ENCODE assay signal across 8 cellular contexts in genomic region chr12:6452245-6452731, GRCh38. TPM values are rescaled to one million over a fixed set of nuclear protein-coding genes. Genes with fewer than 3 reads are reported as not detected.
A peak's percentile ranks its signal among the peaks of the same experiment; 100 is the strongest.
DNase-seq lines count a peak whose midpoint lies in the region; ATAC-seq and TF ChIP-seq lines count a peak whose summit lies in the region.

No MANE protein-coding gene starts in this region.

- H2AFZ ChIP-seq in OCI-LY3 (ENCODE audit: low read depth, low read length) (peak overlapping the region; percentile 22; the same call in 1 of the 2 replicates), mesenchymal stem cell (ENCODE audit: low read depth, low read length) (peak overlapping the region; percentile 2)

- H3K9ac ChIP-seq in OCI-LY3 (ENCODE audit: low read length) (peak overlapping the region; percentile 98), mesenchymal stem cell (ENCODE audit: low read length) (peak overlapping the region; percentile 97)

- peak overlapping the region; percentile 72 to 98 for H3K18ac ChIP-seq in mesenchymal stem cell (ENCODE audit: low read depth in 1 of 2, low read length in 2 of 2)

- no peak for ATAC-seq in GM21576 (IDR thresholded peaks at IDR 0.05; ENCODE audit: unreplicated experiment)

- peak overlapping the region; percentile 92 for H4K91ac ChIP-seq in mesenchymal stem cell (ENCODE audit: low read length)

- H3K4me1 Mint-ChIP-seq in dendritic cell treated with granulocyte-macrophage colony-stimulating factor and Interleukin-4, amounts not matched to agents 40 ng/mL and 50 ng/mL, for 4 days (ENCODE audit: low read depth) = peaks cover 37% of the 10 kb centered on the region

- peak overlapping the region; percentile 94 for H3K4me3 ChIP-seq in OCI-LY3 (ENCODE audit: low read length)
- peak overlapping the region; percentile 57 to 95 for H3K4me3 ChIP-seq in mesenchymal stem cell (ENCODE audit: insufficient read depth in 1 of 2, low read depth in 1 of 2, low read length in 2 of 2)
- H3K4me3 ChIP-seq in thyroid gland (replicated peaks in 1 of 3) = peak overlapping the region; percentile 13 to 74 (median 21)

- intact Hi-C loops in dendritic cell treated with granulocyte-macrophage colony-stimulating factor and Interleukin-4, amounts not matched to agents 40 ng/mL and 50 ng/mL, for 4 days (cut with micrococcal nuclease) = loop anchor here (1.0 kb wide), 1 partner anchor 10 kb away; no protein-coding TSS in a partner anchor
- intact Hi-C loops in thyroid gland (cut with DNase I) = no loop called here

- H3K9me3 ChIP-seq in OCI-LY3 (ENCODE audit: insufficient read depth, low read length) (no peaks in the 10 kb centered on the region), mesenchymal stem cell (ENCODE audit: control insufficient read depth, low read length) (no peaks in the 10 kb centered on the region), thyroid gland (no peaks in the 10 kb centered on the region)

- H2BK12ac ChIP-seq in mesenchymal stem cell (ENCODE audit: low read length in 2 of 2) = peak overlapping the region in 1 of 2 experiments; percentile 90

- H3K36me3 Mint-ChIP-seq in dendritic cell treated with granulocyte-macrophage colony-stimulating factor and Interleukin-4, amounts not matched to agents 40 ng/mL and 50 ng/mL, for 4 days (ENCODE audit: low read depth) = peaks cover 75% of the 10 kb centered on the region

- no peaks in the 10 kb centered on the region for H3K9me3 Mint-ChIP-seq in dendritic cell treated with granulocyte-macrophage colony-stimulating factor and Interleukin-4, amounts not matched to agents 40 ng/mL and 50 ng/mL, for 4 days

- H2AK5ac ChIP-seq in mesenchymal stem cell (ENCODE audit: low read length, severe bottlenecking) = peak overlapping the region; percentile 71

- peak overlapping the region; percentile 99 for H3K27ac Mint-ChIP-seq in dendritic cell treated with granulocyte-macrophage colony-stimulating factor and Interleukin-4, amounts not matched to agents 40 ng/mL and 50 ng/mL, for 4 days

- H4K20me1 ChIP-seq in OCI-LY3 (ENCODE audit: insufficient read depth, low read length) = no peaks in the 10 kb centered on the region

- peak overlapping the region in 1 of 2 experiments; percentile 36 for H3K23ac ChIP-seq in mesenchymal stem cell (ENCODE audit: low read length in 2 of 2)

- peak overlapping the region; percentile 92 for H2BK5ac ChIP-seq in mesenchymal stem cell (ENCODE audit: low read depth, low read length, poor library complexity, severe bottlenecking)

- TF ChIP-seq CTCF in OCI-LY3 (IDR thresholded peaks at IDR 0.05; ENCODE audit: low read depth, low read length) (no peak), thyroid gland (IDR thresholded peaks at IDR 0.05) (no peak)

- H3K4me3 Mint-ChIP-seq in dendritic cell treated with granulocyte-macrophage colony-stimulating factor and Interleukin-4, amounts not matched to agents 40 ng/mL and 50 ng/mL, for 4 days = peak overlapping the region; percentile 95

- H4K8ac ChIP-seq in mesenchymal stem cell (ENCODE audit: low read length) = peak overlapping the region; percentile 100

- H3K79me1 ChIP-seq in mesenchymal stem cell (replicated peaks; ENCODE audit: low read length, poor library complexity, severe bottlenecking) = peaks cover 23% of the 10 kb centered on the region

- peak overlapping the region; percentile 100 for H3K4me2 ChIP-seq in OCI-LY3 (ENCODE audit: low read length)
- H3K4me2 ChIP-seq in mesenchymal stem cell (ENCODE audit: low read length, poor library complexity, severe bottlenecking) = peak overlapping the region; percentile 90

- H3K27ac ChIP-seq in OCI-LY3 (ENCODE audit: low read length) (peak overlapping the region; percentile 87), mesenchymal stem cell (ENCODE audit: low read length, poor library complexity, severe bottlenecking) (peak overlapping the region; percentile 94), thyroid gland (peak overlapping the region; percentile 99)

- H3K27me3 Mint-ChIP-seq in dendritic cell treated with granulocyte-macrophage colony-stimulating factor and Interleukin-4, amounts not matched to agents 40 ng/mL and 50 ng/mL, for 4 days = no peaks in the 10 kb centered on the region

- peak overlapping the region; percentile 85 to 97 for H3K4ac ChIP-seq in mesenchymal stem cell (ENCODE audit: low read depth in 1 of 2, low read length in 2 of 2)

- WGBS in mesenchymal stem cell = 77% methylated on average over 7 of the region's 7 CpGs
- 1 to 11% methylated on average over 7 of the region's 7 CpGs for WGBS in thyroid gland, 2 donors

- peak overlapping the region; percentile 37 for H2BK120ac ChIP-seq in mesenchymal stem cell (ENCODE audit: low read depth, low read length)

- no peaks in the 10 kb centered on the region for H3K27me3 ChIP-seq in OCI-LY3 (ENCODE audit: low read depth, low read length)
- H3K27me3 ChIP-seq in mesenchymal stem cell (ENCODE audit: control insufficient read depth in 1 of 2, insufficient read depth in 1 of 2, low read length in 2 of 2) = no peaks in the 10 kb centered on the region
- H3K27me3 ChIP-seq in thyroid gland = no peaks in the 10 kb centered on the region

- H3K4me1 ChIP-seq in OCI-LY3 (ENCODE audit: low read length) (peaks cover 17% of the 10 kb centered on the region), mesenchymal stem cell (ENCODE audit: control insufficient read depth, insufficient read depth, low read depth, low read length) (peaks cover 28% of the 10 kb centered on the region), thyroid gland (peaks cover 30 to 42% of the 10 kb centered on the region in 2 donors)

- DNase-seq in NCI-H1417 (lab: John Stamatoyannopoulos, UW) (peak in 2 of 3 experiments; percentile 23 to 44), NCI-H1417 treated with DMSO at 0.1 percent for 48 hours (lab: John Stamatoyannopoulos, UW) (no peak), mesenchymal stem cell (no peak), thyroid gland (peak; percentile 74 to 86), NK-92 (lab: John Stamatoyannopoulos, UW; ENCODE audit: unreplicated experiment) (no peak)

- peaks cover 16% of the 10 kb centered on the region for H3K36me3 ChIP-seq in OCI-LY3 (replicated peaks; ENCODE audit: low read depth, low read length)
- H3K36me3 ChIP-seq in mesenchymal stem cell (ENCODE audit: control insufficient read depth in 1 of 2, insufficient read depth in 2 of 2, low read depth in 1 of 2, low read length in 2 of 2) = peaks cover 16 to 34% of the 10 kb centered on the region in 2 experiments
- peaks cover 2% of the 10 kb centered on the region in 2 donors for H3K36me3 ChIP-seq in thyroid gland

- TF ChIP-seq POLR2A in thyroid gland (IDR thresholded peaks at IDR 0.05) = peak in 1 of 2 donors; percentile 53

- peak overlapping the region; percentile 95 for H2BK15ac ChIP-seq in mesenchymal stem cell (ENCODE audit: low read depth, poor library complexity, severe bottlenecking)

- peaks cover 22% of the 10 kb centered on the region for H3K79me2 ChIP-seq in OCI-LY3 (ENCODE audit: low read length)

- peak overlapping the region in 1 of 2 experiments; percentile 72 for H3K14ac ChIP-seq in mesenchymal stem cell (ENCODE audit: low read length in 2 of 2)

RNA-seq across cellular contexts. Expression of gene TAPBPL, which starts 0.4 kb away (rescaled TPM):
- 10.9 TPM for polyA plus RNA-seq in mesenchymal stem cell (2013, experiment 1 of 2)
- 10.7 TPM for polyA plus RNA-seq in mesenchymal stem cell (2013, experiment 2 of 2)
- total RNA-seq in thyroid gland = 10 to 100 TPM; 29.3 to 70.1 (median 59.4) TPM

RNA-seq across cellular contexts. Expression of gene CD27, which starts 7.5 kb away (rescaled TPM):
- polyA plus RNA-seq in mesenchymal stem cell (2013, experiment 1 of 2) = not detected
- polyA plus RNA-seq in mesenchymal stem cell (2013, experiment 2 of 2) = not detected
- 10 to 100 TPM in 1 of 4 donors, 1 to 10 TPM in 3; 2.7 to 10.8 (median 6.4) TPM for total RNA-seq in thyroid gland

RNA-seq across cellular contexts. Expression of gene VAMP1, which starts 18.2 kb away (rescaled TPM):
- 8.0 TPM for polyA plus RNA-seq in mesenchymal stem cell (2013, experiment 1 of 2)
- polyA plus RNA-seq in mesenchymal stem cell (2013, experiment 2 of 2) = 8.6 TPM
- 10 to 100 TPM in 3 of 4 donors, 1 to 10 TPM in 1; 7.5 to 25.9 (median 12.8) TPM for total RNA-seq in thyroid gland

RNA-seq across cellular contexts. Expression of gene MRPL51, which starts 40.8 kb away (rescaled TPM):
- 573 TPM for polyA plus RNA-seq in mesenchymal stem cell (2013, experiment 1 of 2)
- 577 TPM for polyA plus RNA-seq in mesenchymal stem cell (2013, experiment 2 of 2)
- total RNA-seq in thyroid gland = 10 to 100 TPM; 16.7 to 84.6 (median 46.9) TPM

RNA-seq across cellular contexts. Expression of gene NCAPD2, which starts 41.6 kb away (rescaled TPM):
- 11.7 TPM for polyA plus RNA-seq in mesenchymal stem cell (2013, experiment 1 of 2)
- 11.1 TPM for polyA plus RNA-seq in mesenchymal stem cell (2013, experiment 2 of 2)
- total RNA-seq in thyroid gland = 10 to 100 TPM; 22.4 to 31.8 (median 28.6) TPM

Comparison
In these comparisons a context has a peak if more than half of its experiments do, and no peak if none do; other contexts are left out.
1. DNase-seq: peak in NCI-H1417 (2 of 3) and thyroid gland (2 of 2); none in NCI-H1417 treated with DMSO at 0.1 percent for 48 hours (single experiment), mesenchymal stem cell (single experiment) and NK-92 (single experiment).
2. H3K4me3 ChIP-seq: peak in every context shown above with its lines; median percentile 94 in OCI-LY3; 76 in mesenchymal stem cell; 21 in thyroid gland.
3. Peak in every context shown above with its lines, with median percentiles within 50 percentile points of each other: H3K27ac ChIP-seq.